ENCODE assay signal across 24 cellular contexts in the genomic region with DNA sequence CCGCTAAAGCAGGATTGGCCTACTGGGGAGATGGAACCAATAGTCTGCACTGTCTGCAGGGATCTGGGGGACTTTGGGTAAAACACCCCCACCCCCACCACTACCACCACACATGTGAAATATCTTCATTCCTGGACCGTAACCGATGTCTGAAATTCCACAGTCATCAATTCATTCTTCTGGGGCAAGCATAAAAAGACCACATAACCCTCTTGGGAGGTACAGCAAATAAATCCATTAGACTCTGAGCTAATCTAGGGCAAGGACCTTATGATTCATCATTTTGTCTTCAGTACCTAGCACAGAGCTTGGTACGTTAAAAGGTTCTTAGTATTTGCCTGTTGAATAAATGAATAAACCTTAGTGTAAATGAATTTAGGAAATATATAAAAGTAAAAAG.
DNase-seq lines count a peak whose midpoint lies in the region; TF ChIP-seq lines count a peak whose summit lies in the region.
"Had no signal": no experiment of that assay in that cellular context is flagged by ENCODE, and none has a peak within 500 bp of the region (broad histone marks: within the 10 kb centered on the region; RNA-seq: fewer than 3 reads in every experiment).

No MANE protein-coding gene starts in this region.

- no peaks in the 10 kb centered on the region for H3K4me1 ChIP-seq in GM23248 (ENCODE audit: insufficient read depth)
- H3K4me1 ChIP-seq in CD4-positive, alpha-beta memory T cell (ENCODE audit: insufficient read depth, low read length), result no peaks in the 10 kb centered on the region
- H3K4me1 ChIP-seq: SJSA1 had no signal

- no peak overlapping the region for H3K4me3 Mint-ChIP-seq in CD4-positive, alpha-beta memory T cell
- H3K4me3 Mint-ChIP-seq in activated T-cell treated with anti-CD3 and anti-CD28 coated beads, Interleukin-2, amount 50 U/mL, for 24 hours, result no peak overlapping the region
- H3K4me3 Mint-ChIP-seq: H9 had no signal

- H3K27me3 Mint-ChIP-seq in CD4-positive, alpha-beta memory T cell, result peaks cover 0 to 3% of the 10 kb centered on the region in 2 donors
- H3K27me3 Mint-ChIP-seq in activated T-cell treated with anti-CD3 and anti-CD28 coated beads, Interleukin-2, amount 50 U/mL, for 24 hours, result no peaks in the 10 kb centered on the region

- intact Hi-C loops in CD4-positive, alpha-beta memory T cell (cut with micrococcal nuclease), result no loop called here

- H3K36me3 Mint-ChIP-seq in CD4-positive, alpha-beta memory T cell, result no peaks in the 10 kb centered on the region
- H3K36me3 Mint-ChIP-seq in activated T-cell treated with anti-CD3 and anti-CD28 coated beads, Interleukin-2, amount 50 U/mL, for 24 hours (ENCODE audit: low read depth), result no peaks in the 10 kb centered on the region

- CTCF ChIA-PET in CD4-positive, alpha-beta memory T cell (lab: Charles Lee; ENCODE audit: partially characterized antibody), result no interaction called here

- H3K36me3 ChIP-seq in GM23248 (ENCODE audit: low read depth), result no peaks in the 10 kb centered on the region
- H3K36me3 ChIP-seq in CD4-positive, alpha-beta memory T cell (ENCODE audit: insufficient read depth, low read length), result no peaks in the 10 kb centered on the region
- H3K36me3 ChIP-seq: SJSA1 had no signal

- H3K9ac ChIP-seq in GM23248, result no peak overlapping the region

- TF ChIP-seq CTCF in fibroblast of the aortic adventitia (IDR thresholded peaks at IDR 0.05; ENCODE audit: insufficient read depth, low read length), result no peak

- no peaks in the 10 kb centered on the region for H3K9me3 ChIP-seq in GM23248 (ENCODE audit: low read depth)
- H3K9me3 ChIP-seq in CD4-positive, alpha-beta memory T cell (ENCODE audit: control insufficient read depth in 1 of 2, low read length in 2 of 2), result no peaks in the 10 kb centered on the region
- H3K9me3 ChIP-seq: SJSA1 had no signal

- no peaks in the 10 kb centered on the region for H3K79me2 ChIP-seq in GM23248 (ENCODE audit: insufficient read depth)

- 51 to 61% methylated on average over 3 to 4 of the region's 4 CpGs for WGBS in GM23248 (ENCODE audit: low coverage in 1 of 2, low lambda C conversion rate in 2 of 2, missing lambda C conversion rate in 2 of 2), 2 experiments

- no peak overlapping the region for H3K4me2 ChIP-seq in GM23248 (ENCODE audit: unreplicated experiment)

- H2AFZ ChIP-seq in GM23248, result no peak overlapping the region

- H3K9me2 ChIP-seq in GM23248 (ENCODE audit: insufficient read depth), result no peaks in the 10 kb centered on the region

- POLR2A ChIA-PET in CD4-positive, alpha-beta memory T cell (lab: Charles Lee; ENCODE audit: partially characterized antibody), result no interaction called here

- H3F3A ChIP-seq in GM23248 (ENCODE audit: insufficient read depth), result no peaks in the 10 kb centered on the region

- DNase-seq in GM23248, result peak; percentile 2
- peak; percentile 37 for DNase-seq in astrocyte of the hippocampus (ENCODE audit: low read depth, low spot score)
- DNase-seq in fibroblast of the aortic adventitia (ENCODE audit: low read depth), result peak; percentile 14
- DNase-seq in skeletal muscle cell (ENCODE audit: low read depth), result peak; percentile 58
- no peak for DNase-seq in SIG-M5 treated with dmso at 0.1 percent for 504 hours (lab: John Stamatoyannopoulos, UW; ENCODE audit: unreplicated experiment)
- no peak for DNase-seq in NCI-H2029 treated with DMSO at 0.1 percent for 48 hours (lab: John Stamatoyannopoulos, UW)
- no peak for DNase-seq in CD4-positive, alpha-beta memory T cell
- no peak for DNase-seq in activated T-cell treated with anti-CD3 and anti-CD28 coated beads, Interleukin-2, amount 50 U/mL, for 24 hours
- DNase-seq: Calu3; DMS153; DND-41; H9; Kasumi-1; MV-4-11; NCI-H1105; NCI-H146; NCI-H1930; NCI-H446 treated with DMSO at 0.1 percent for 48 hours; NCI-H526; NCI-H82; NK-92 treated with Interleukin-12 subunit alpha and Interleukin-12 subunit beta, amount 100 ng/mL, for 24 hours; PC-3 had no signal

- peaks cover under 1 to 6% (median 4%) of the 10 kb centered on the region in 8 donors for H3K9me3 Mint-ChIP-seq in CD4-positive, alpha-beta memory T cell
- H3K9me3 Mint-ChIP-seq in activated T-cell treated with anti-CD3 and anti-CD28 coated beads, Interleukin-2, amount 50 U/mL, for 24 hours, result peaks cover 2% of the 10 kb centered on the region

- H3K27ac Mint-ChIP-seq in CD4-positive, alpha-beta memory T cell, result no peak overlapping the region
- H3K27ac Mint-ChIP-seq in activated T-cell treated with anti-CD3 and anti-CD28 coated beads, Interleukin-2, amount 50 U/mL, for 24 hours, result no peak overlapping the region
- H3K27ac Mint-ChIP-seq: H9 had no signal

- H4K20me1 ChIP-seq in GM23248 (ENCODE audit: insufficient read depth), result no peaks in the 10 kb centered on the region

- no peaks in the 10 kb centered on the region for H3K4me1 Mint-ChIP-seq in CD4-positive, alpha-beta memory T cell
- no peaks in the 10 kb centered on the region for H3K4me1 Mint-ChIP-seq in activated T-cell treated with anti-CD3 and anti-CD28 coated beads, Interleukin-2, amount 50 U/mL, for 24 hours (ENCODE audit: low read depth)

- H3K27me3 ChIP-seq in GM23248 (replicated peaks; ENCODE audit: insufficient read depth), result peaks cover 26% of the 10 kb centered on the region
- H3K27me3 ChIP-seq in CD4-positive, alpha-beta memory T cell (ENCODE audit: insufficient read depth, low read length), result no peaks in the 10 kb centered on the region
- H3K27me3 ChIP-seq: SJSA1 had no signal

- H3K27ac ChIP-seq in GM23248, result no peak overlapping the region
- H3K27ac ChIP-seq in CD4-positive, alpha-beta memory T cell (ENCODE audit: low read depth, low read length), result no peak overlapping the region
- H3K27ac ChIP-seq: C4-2B, SJSA1 had no signal

- no peak overlapping the region for H3K4me3 ChIP-seq in GM23248
- H3K4me3 ChIP-seq in fibroblast of the aortic adventitia (ENCODE audit: low read depth, low read length), result no peak overlapping the region
- no peak overlapping the region for H3K4me3 ChIP-seq in skeletal muscle cell (ENCODE audit: low read depth, low read length)
- no peak overlapping the region for H3K4me3 ChIP-seq in CD4-positive, alpha-beta memory T cell (ENCODE audit: low read length in 2 of 2)
- H3K4me3 ChIP-seq: SJSA1 had no signal

- in situ Hi-C loops in GM23248 (cut with MboI), result no loop called here

Comparison
In these comparisons a context has a peak if more than half of its experiments do, and no peak if none do; other contexts are left out.
1. DNase-seq: peak in GM23248 (single experiment), astrocyte of the hippocampus (single experiment), fibroblast of the aortic adventitia (single experiment) and skeletal muscle cell (single experiment); none in SIG-M5 treated with dmso at 0.1 percent for 504 hours (single experiment), NCI-H2029 treated with DMSO at 0.1 percent for 48 hours (single experiment), CD4-positive, alpha-beta memory T cell (0 of 5) and activated T-cell treated with anti-CD3 and anti-CD28 coated beads, Interleukin-2, amount 50 U/mL, for 24 hours (single experiment).